Comparison of ENCODE assay signal across 24 cellular contexts in the genomic region with DNA sequence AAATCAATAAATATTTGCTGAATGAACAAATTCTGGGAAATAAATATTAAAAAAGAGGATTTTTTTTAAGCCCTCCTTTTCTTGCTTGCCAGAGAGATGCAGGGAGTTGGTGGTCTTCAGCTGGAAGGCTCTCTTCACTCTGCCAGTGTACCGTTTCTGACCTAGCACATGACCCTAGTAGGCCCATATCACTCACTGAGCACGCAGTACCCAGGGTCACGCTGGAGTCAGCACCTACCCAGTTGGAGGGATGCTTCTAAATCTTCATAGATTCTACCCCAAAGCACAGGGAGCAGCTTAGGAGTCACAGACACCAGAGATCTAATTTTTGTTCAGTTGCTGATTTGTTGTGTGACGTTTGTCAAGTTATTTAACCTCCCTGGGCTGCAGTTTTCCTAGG.
"Had no signal": no experiment of that assay in that cellular context is flagged by ENCODE, and none has a peak within 500 bp of the region (broad histone marks: within the 10 kb centered on the region; RNA-seq: fewer than 3 reads in every experiment).

No MANE protein-coding gene starts in this region.

- H3K36me3 ChIP-seq: colonic mucosa, esophagus squamous epithelium, gastrocnemius medialis, heart right ventricle, left ventricle myocardium inferior, lower lobe of right lung had no signal

- H3K9me3 ChIP-seq: colonic mucosa, esophagus squamous epithelium, gastrocnemius medialis, heart right ventricle, left ventricle myocardium inferior, lower lobe of right lung had no signal

- H3K27ac ChIP-seq: colonic mucosa, epithelial cell of prostate, esophagus squamous epithelium, gastrocnemius medialis, heart right ventricle, left ventricle myocardium inferior, lower lobe of right lung had no signal

- ATAC-seq: effector memory CD8-positive, alpha-beta T cell; esophagus mucosa; gastrocnemius medialis; heart right ventricle; left cardiac atrium; lower lobe of right lung; naive thymus-derived CD4-positive, alpha-beta T cell had no signal

- FAIRE-seq: endometrium, islet of Langerhans, keratinocyte had no signal

- H3K27me3 ChIP-seq: colonic mucosa, esophagus squamous epithelium, gastrocnemius medialis had no signal

- H3K4me1 ChIP-seq: colonic mucosa, esophagus squamous epithelium, gastrocnemius medialis, heart right ventricle, left ventricle myocardium inferior, lower lobe of right lung had no signal

- DNase-seq: colonic mucosa; cortex of kidney; effector CD8-positive, alpha-beta T cell; effector memory CD8-positive, alpha-beta T cell; endodermal cell; erythroblast; esophagus squamous epithelium; foreskin fibroblast; foreskin melanocyte; gastrocnemius medialis; glutamatergic neuron; head of caudate nucleus; heart right ventricle; hippocampal formation; left cardiac atrium; left ventricle myocardium inferior; lower lobe of right lung; mesenchymal stem cell; naive thymus-derived CD4-positive, alpha-beta T cell had no signal

- H3K4me3 ChIP-seq: colonic mucosa, esophagus squamous epithelium, gastrocnemius medialis, heart right ventricle, left ventricle myocardium inferior, lower lobe of right lung had no signal
